1 cellular context compared by ENCODE assay signal in genomic region chr2:236558999-236559978, GRCh38.
TF ChIP-seq lines count a peak whose summit lies in the region.

No MANE protein-coding gene starts in this region.

TF ChIP-seq in GM12878, 131 proteins besides CTCF, POLR2A, EP300 and RAD21 (continued from another document and continues in another):
- TF ChIP-seq SREBF1 (IDR thresholded peaks at IDR 0.05; ENCODE audit: low read length) (no peak), YBX1 (IDR thresholded peaks at IDR 0.05) (no peak), CHD2 (IDR thresholded peaks at IDR 0.05; ENCODE audit: borderline replicate concordance, low read depth, low read length) (no peak), ZNF217 (IDR thresholded peaks at IDR 0.05) (no peak), ETV6 (conservative IDR thresholded peaks at IDR 0.05 in 1 of 2, IDR thresholded peaks at IDR 0.05 in 1 of 2; ENCODE audit: borderline replicate concordance in 1 of 2, low read depth in 1 of 2) (peak in 1 of 2 experiments; percentile 94; a peak in 2 of 4 replicates), HDAC6 (IDR thresholded peaks at IDR 0.05; ENCODE audit: unreplicated experiment) (no peak), SMAD1 (IDR thresholded peaks at IDR 0.05; ENCODE audit: low read depth, partially characterized antibody) (no peak), ZNF592 (IDR thresholded peaks at IDR 0.05) (no peak), CUX1 (IDR thresholded peaks at IDR 0.05; ENCODE audit: insufficient replicate concordance, low read depth, low read length) (no peak), SREBF2 (IDR thresholded peaks at IDR 0.05; ENCODE audit: low read length) (no peak), SIN3A (IDR thresholded peaks at IDR 0.05; ENCODE audit: low read depth, low read length) (no peak), BRCA1 (IDR thresholded peaks at IDR 0.05; ENCODE audit: low read depth, low read length) (no peak), POU2F2 (IDR thresholded peaks at IDR 0.05; ENCODE audit: borderline replicate concordance, low read depth, low read length) (peak; percentile 51; the same call in 1 of the 3 replicates), ATF3 (IDR thresholded peaks at IDR 0.05; ENCODE audit: borderline replicate concordance, extremely low read depth, low read depth, low read length) (no peak), FOXM1 (IDR thresholded peaks at IDR 0.05; ENCODE audit: low read depth, low read length) (peak; percentile 92), RBBP5 (conservative IDR thresholded peaks at IDR 0.05) (0 out of 2 replicates have a peak, but pooled peaks have one; percentile 24), MLLT1 (IDR thresholded peaks at IDR 0.05) (0 out of 2 replicates have a peak, but pooled peaks have one; percentile 64), TARDBP (IDR thresholded peaks at IDR 0.05; ENCODE audit: borderline replicate concordance) (no peak), MXI1 (IDR thresholded peaks at IDR 0.05; ENCODE audit: low read depth, low read length) (no peak), ZBTB4 (CRISPR knock-in tag; IDR thresholded peaks at IDR 0.05) (no peak), TCF7 (IDR thresholded peaks at IDR 0.05; ENCODE audit: borderline replicate concordance) (peak; percentile 52; the same call in 1 of the 2 replicates), PBX3 (IDR thresholded peaks at IDR 0.05; ENCODE audit: insufficient replicate concordance, low read depth, low read length) (no peak), IRF3 (IDR thresholded peaks at IDR 0.05) (no peak), SMAD5 (IDR thresholded peaks at IDR 0.05; ENCODE audit: low read depth) (no peak), POLR2AphosphoS5 (IDR thresholded peaks at IDR 0.05; ENCODE audit: low read length) (no peak), ATF7 (IDR thresholded peaks at IDR 0.05; ENCODE audit: low read depth) (no peak; the same call in 1 of the 2 replicates), PRDM15 (CRISPR knock-in tag; IDR thresholded peaks at IDR 0.05) (no peak), SMC3 (IDR thresholded peaks at IDR 0.05; ENCODE audit: borderline replicate concordance, low read length) (no peak), ZNF274 (IDR thresholded peaks at IDR 0.05; ENCODE audit: insufficient read depth, insufficient read length) (no peak), LARP7 (IDR thresholded peaks at IDR 0.05) (no peak), BCLAF1 (IDR thresholded peaks at IDR 0.05) (no peak), GATAD2B (conservative IDR thresholded peaks at IDR 0.05; ENCODE audit: low read depth) (0 out of 2 replicates have a peak, but pooled peaks have one; percentile 37)
